Comparison of ENCODE assay signal across 1 cellular context in genomic region chr13:46124967-46125933, GRCh38.
TF ChIP-seq lines count a peak whose summit lies in the region.

No MANE protein-coding gene starts in this region.

TF ChIP-seq in SK-N-SH, 30 proteins besides CTCF, POLR2A, EP300 and RAD21 (continued from another document):
- TF ChIP-seq YY1 (IDR thresholded peaks at IDR 0.05; ENCODE audit: low read depth): no peak
- TF ChIP-seq SIN3A (IDR thresholded peaks at IDR 0.05; ENCODE audit: borderline replicate concordance, low read depth, low read length): no peak
- TF ChIP-seq JUND (IDR thresholded peaks at IDR 0.05): no peak
- no peak for TF ChIP-seq IRF3 (IDR thresholded peaks at IDR 0.05; ENCODE audit: low read depth, low read length)
- no peak for TF ChIP-seq GATA2 (CRISPR knock-in tag; IDR thresholded peaks at IDR 0.05)
- TF ChIP-seq RFX5 (IDR thresholded peaks at IDR 0.05; ENCODE audit: low read length): no peak
- no peak for TF ChIP-seq TAF1 (IDR thresholded peaks at IDR 0.05; ENCODE audit: borderline replicate concordance, low read depth, low read length)
- TF ChIP-seq REST (IDR thresholded peaks at IDR 0.05; ENCODE audit: low read depth, low read length): no peak
